ENCODE assay signal across 1 cellular context in genomic region chr4:88738714-88739366, GRCh38.
TF ChIP-seq lines count a peak whose summit lies in the region.

No MANE protein-coding gene starts in this region.

TF ChIP-seq in IMR-90, 13 proteins besides CTCF, POLR2A, EP300 and RAD21 (continued from another document):
- TF ChIP-seq CEBPB (IDR thresholded peaks at IDR 0.05; ENCODE audit: low read depth, low read length), result peak; percentile 21; the same call in 1 of the 2 replicates
